In genomic region chr7:74493295-74493694, GRCh38 we compare ENCODE assay signal across 20 cellular contexts.
"Had no signal": no experiment of that assay in that cellular context is flagged by ENCODE, and none has a peak within 500 bp of the region (broad histone marks: within the 10 kb centered on the region; RNA-seq: fewer than 3 reads in every experiment).

No MANE protein-coding gene starts in this region.

- H3K27ac Mint-ChIP-seq: dendritic cell treated with granulocyte-macrophage colony-stimulating factor and Interleukin-4, amounts not matched to agents 40 ng/mL and 50 ng/mL, for 4 days; naive thymus-derived CD8-positive, alpha-beta T cell; stimulated activated memory B cell treated with anti-CD40 and anti-IgM and Interleukin-4, amounts not matched to agents 10 μg/mL and 1 μg/mL and 100 μg/mL, for 72 hours; type B pancreatic cell had no signal

- H3K4me3 Mint-ChIP-seq: dendritic cell treated with granulocyte-macrophage colony-stimulating factor and Interleukin-4, amounts not matched to agents 40 ng/mL and 50 ng/mL, for 4 days; endodermal cell; naive thymus-derived CD8-positive, alpha-beta T cell; stimulated activated memory B cell treated with anti-CD40 and anti-IgM and Interleukin-4, amounts not matched to agents 10 μg/mL and 1 μg/mL and 100 μg/mL, for 72 hours; type B pancreatic cell had no signal

- H3K4me1 Mint-ChIP-seq: naive thymus-derived CD8-positive, alpha-beta T cell; stimulated activated memory B cell treated with anti-CD40 and anti-IgM and Interleukin-4, amounts not matched to agents 10 μg/mL and 1 μg/mL and 100 μg/mL, for 72 hours had no signal

- DNase-seq: colonic mucosa; effector CD8-positive, alpha-beta T cell; endodermal cell; gastrocnemius medialis; head of caudate nucleus; left ventricle myocardium superior; lower lobe of right lung; naive thymus-derived CD8-positive, alpha-beta T cell; pancreas; sigmoid colon; stimulated activated CD4-positive, alpha-beta T cell treated with anti-CD3 and anti-CD28 coated beads, Interleukin-4, amount 100 ng/mL, for 4 hours; stimulated activated naive CD8-positive, alpha-beta T cell treated with anti-CD3 and anti-CD28 coated beads, Interleukin-15, Interleukin-2, amounts not matched to agents 100 U/mL and 50 U/mL, for 24 hours; substantia nigra; testis; tibial artery had no signal

- H3K27me3 Mint-ChIP-seq: type B pancreatic cell had no signal

- H3K27ac ChIP-seq: colonic mucosa, epithelial cell of prostate, lower lobe of right lung, neutrophil, pancreas, sigmoid colon, testis, tibial artery had no signal

- H3K9me3 Mint-ChIP-seq: type B pancreatic cell had no signal
